Comparison of ENCODE assay signal across 20 cellular contexts in genomic region chr20:36479938-36480337, GRCh38.
A peak's percentile ranks its signal among the peaks of the same experiment; 100 is the strongest.
DNase-seq lines count a peak whose midpoint lies in the region; ATAC-seq, FAIRE-seq and TF ChIP-seq lines count a peak whose summit lies in the region.
"Had no signal": no experiment of that assay in that cellular context is flagged by ENCODE, and none has a peak within 500 bp of the region (broad histone marks: within the 10 kb centered on the region; RNA-seq: fewer than 3 reads in every experiment).

No MANE protein-coding gene starts in this region.

- CTCF ChIA-PET in naive thymus-derived CD4-positive, alpha-beta T cell (lab: Charles Lee), result no interaction called here

- TF ChIP-seq CTCF in osteocyte (IDR thresholded peaks at IDR 0.05), result no peak

- H3K27me3 Mint-ChIP-seq in CD4-positive, CD25-positive, alpha-beta regulatory T cell, result no peaks in the 10 kb centered on the region
- no peaks in the 10 kb centered on the region for H3K27me3 Mint-ChIP-seq in effector memory CD8-positive, alpha-beta T cell
- no peaks in the 10 kb centered on the region for H3K27me3 Mint-ChIP-seq in osteocyte (ENCODE audit: unreplicated experiment)
- H3K27me3 Mint-ChIP-seq in naive thymus-derived CD4-positive, alpha-beta T cell, result no peaks in the 10 kb centered on the region
- H3K27me3 Mint-ChIP-seq: activated CD4-positive, alpha-beta T cell treated with anti-CD3 and anti-CD28 coated beads, Interleukin-2, amount 10 ng/mL, durations not matched to agents 24 days and 14 days; IgD-negative memory B cell had no signal

- H3K27me3 ChIP-seq in CD4-positive, CD25-positive, alpha-beta regulatory T cell (ENCODE audit: control insufficient read depth, insufficient read depth, low read length), result no peaks in the 10 kb centered on the region
- H3K27me3 ChIP-seq in naive thymus-derived CD4-positive, alpha-beta T cell (ENCODE audit: control insufficient read depth in 2 of 2, insufficient read depth in 2 of 2, low read length in 2 of 2), result no peaks in the 10 kb centered on the region
- H3K27me3 ChIP-seq: MG63, suprapubic skin had no signal

- no peak overlapping the region for H3K27ac ChIP-seq in CD4-positive, CD25-positive, alpha-beta regulatory T cell (ENCODE audit: insufficient read depth, low read length, poor library complexity, severe bottlenecking)
- no peak overlapping the region for H3K27ac ChIP-seq in naive thymus-derived CD4-positive, alpha-beta T cell (ENCODE audit: low read depth, low read length)
- H3K27ac ChIP-seq: suprapubic skin had no signal

- intact Hi-C loops in naive thymus-derived CD4-positive, alpha-beta T cell (cut with micrococcal nuclease), result no loop called here

- POLR2A ChIA-PET in naive thymus-derived CD4-positive, alpha-beta T cell (lab: Charles Lee), result no interaction called here

- no peaks in the 10 kb centered on the region for H3K4me1 ChIP-seq in CD4-positive, CD25-positive, alpha-beta regulatory T cell (ENCODE audit: control insufficient read depth, insufficient read depth, low read length, poor library complexity, severe bottlenecking)
- peaks cover 4% of the 10 kb centered on the region in 2 donors for H3K4me1 ChIP-seq in naive thymus-derived CD4-positive, alpha-beta T cell (ENCODE audit: control insufficient read depth in 2 of 2, insufficient read depth in 2 of 2, low read length in 2 of 2)

- H3K9me3 ChIP-seq in CD4-positive, CD25-positive, alpha-beta regulatory T cell (ENCODE audit: control insufficient read depth in 2 of 2, low read length in 2 of 2), result no peaks in the 10 kb centered on the region
- no peaks in the 10 kb centered on the region for H3K9me3 ChIP-seq in naive thymus-derived CD4-positive, alpha-beta T cell (ENCODE audit: control insufficient read depth in 2 of 3, low read length in 3 of 3)
- H3K9me3 ChIP-seq: MG63, suprapubic skin had no signal

- peaks cover 9% of the 10 kb centered on the region for H3K36me3 Mint-ChIP-seq in CD4-positive, CD25-positive, alpha-beta regulatory T cell
- H3K36me3 Mint-ChIP-seq in effector memory CD8-positive, alpha-beta T cell (ENCODE audit: insufficient read depth), result peaks cover 11% of the 10 kb centered on the region
- H3K36me3 Mint-ChIP-seq in osteocyte (ENCODE audit: unreplicated experiment), result no peaks in the 10 kb centered on the region
- peaks cover 0 to 12% (median 0%) of the 10 kb centered on the region in 5 donors for H3K36me3 Mint-ChIP-seq in naive thymus-derived CD4-positive, alpha-beta T cell

- no peaks in the 10 kb centered on the region for H3K9me3 Mint-ChIP-seq in CD4-positive, CD25-positive, alpha-beta regulatory T cell
- H3K9me3 Mint-ChIP-seq in effector memory CD8-positive, alpha-beta T cell, result no peaks in the 10 kb centered on the region
- no peaks in the 10 kb centered on the region for H3K9me3 Mint-ChIP-seq in osteocyte (ENCODE audit: unreplicated experiment)
- no peaks in the 10 kb centered on the region for H3K9me3 Mint-ChIP-seq in naive thymus-derived CD4-positive, alpha-beta T cell
- H3K9me3 Mint-ChIP-seq: activated CD4-positive, alpha-beta T cell treated with anti-CD3 and anti-CD28 coated beads, Interleukin-2, amount 10 ng/mL, durations not matched to agents 24 days and 14 days; IgD-negative memory B cell; neural crest cell had no signal

- H3K27ac Mint-ChIP-seq in CD4-positive, CD25-positive, alpha-beta regulatory T cell, result peak overlapping the region in 2 of 3 donors; percentile 52 to 72
- H3K27ac Mint-ChIP-seq in effector memory CD8-positive, alpha-beta T cell, result peak overlapping the region; percentile 41 to 59
- peak overlapping the region; percentile 32 for H3K27ac Mint-ChIP-seq in osteocyte (ENCODE audit: unreplicated experiment)
- H3K27ac Mint-ChIP-seq in naive thymus-derived CD4-positive, alpha-beta T cell, result peak overlapping the region in 2 of 9 donors; percentile 52 to 72

- H3K4me3 Mint-ChIP-seq in CD4-positive, CD25-positive, alpha-beta regulatory T cell, result no peak overlapping the region
- H3K4me3 Mint-ChIP-seq in effector memory CD8-positive, alpha-beta T cell, result no peak overlapping the region
- no peak overlapping the region for H3K4me3 Mint-ChIP-seq in osteocyte (ENCODE audit: unreplicated experiment)
- H3K4me3 Mint-ChIP-seq in naive thymus-derived CD4-positive, alpha-beta T cell, result no peak overlapping the region
- H3K4me3 Mint-ChIP-seq: activated CD4-positive, alpha-beta T cell treated with anti-CD3 and anti-CD28 coated beads, Interleukin-2, amount 10 ng/mL, durations not matched to agents 24 days and 14 days; IgD-negative memory B cell; neural crest cell had no signal

- peak; percentile 36 for FAIRE-seq in HTR-8/SVneo (lab: Jason Lieb, UNC)
- FAIRE-seq: bronchial epithelial cell, TTC549 had no signal

- H3K4me3 ChIP-seq in CD4-positive, CD25-positive, alpha-beta regulatory T cell (ENCODE audit: low read depth, low read length), result no peak overlapping the region
- no peak overlapping the region for H3K4me3 ChIP-seq in naive thymus-derived CD4-positive, alpha-beta T cell (ENCODE audit: low read length)
- H3K4me3 ChIP-seq: MG63, suprapubic skin had no signal

- DNase-seq in CD4-positive, CD25-positive, alpha-beta regulatory T cell, result no peak
- DNase-seq in HTR-8/SVneo (ENCODE audit: insufficient read length, low spot score) (no peak), osteocyte (ENCODE audit: extremely low spot score, unreplicated experiment) (no peak), GF-D8 (lab: John Stamatoyannopoulos, UW) (no peak), superior temporal gyrus (ENCODE audit: extremely low spot score) (no peak)
- no peak for DNase-seq in effector memory CD8-positive, alpha-beta T cell
- DNase-seq in naive thymus-derived CD4-positive, alpha-beta T cell, result no peak
- DNase-seq: activated CD4-positive, alpha-beta T cell treated with anti-CD3 and anti-CD28 coated beads, Interleukin-2, amount 10 ng/mL, durations not matched to agents 24 days and 14 days; activated effector memory CD4-positive, alpha-beta T cell treated with Interleukin-2 at 50 U/mL for 16 hours; GOT3; left cardiac atrium; MG63; stimulated activated CD8-positive, alpha-beta memory T cell treated with anti-CD3 and anti-CD28 coated beads, Interleukin-4, amount 100 ng/mL, for 48 hours had no signal

- H3K36me3 ChIP-seq in CD4-positive, CD25-positive, alpha-beta regulatory T cell (ENCODE audit: control insufficient read depth, insufficient read depth, low read length), result peaks cover 3% of the 10 kb centered on the region
- peaks cover 0 to 7% (median 0%) of the 10 kb centered on the region in 3 experiments for H3K36me3 ChIP-seq in naive thymus-derived CD4-positive, alpha-beta T cell (ENCODE audit: control insufficient read depth in 2 of 3, insufficient read depth in 3 of 3, low read length in 3 of 3)

- no peak for ATAC-seq in CD4-positive, CD25-positive, alpha-beta regulatory T cell (ENCODE audit: low read depth in 2 of 2)
- ATAC-seq in effector memory CD8-positive, alpha-beta T cell (replicated peaks), result no peak
- ATAC-seq in HG03565 (IDR thresholded peaks at IDR 0.05; ENCODE audit: unreplicated experiment), result no peak
- no peak for ATAC-seq in naive thymus-derived CD4-positive, alpha-beta T cell
- ATAC-seq: esophagus mucosa, left cardiac atrium had no signal

- H3K4me1 Mint-ChIP-seq in CD4-positive, CD25-positive, alpha-beta regulatory T cell, result peaks cover under 1 to 39% (median 15%) of the 10 kb centered on the region in 4 donors
- peaks cover 27 to 37% of the 10 kb centered on the region in 2 donors for H3K4me1 Mint-ChIP-seq in effector memory CD8-positive, alpha-beta T cell (ENCODE audit: low read depth in 2 of 2)
- H3K4me1 Mint-ChIP-seq in osteocyte (ENCODE audit: unreplicated experiment), result peaks cover 66% of the 10 kb centered on the region
- H3K4me1 Mint-ChIP-seq in naive thymus-derived CD4-positive, alpha-beta T cell, result peaks cover 17 to 48% (median 42%) of the 10 kb centered on the region in 7 donors
